ENCODE assay signal across 8 cellular contexts in genomic region chr19:18109731-18110671, GRCh38. TPM values are rescaled to one million over a fixed set of nuclear protein-coding genes. Genes with fewer than 3 reads are reported as not detected.
DNase-seq lines count a peak whose midpoint lies in the region; ATAC-seq lines count a peak whose summit lies in the region.

No MANE protein-coding gene starts in this region.

- H3K27me3 Mint-ChIP-seq in activated T-cell treated with anti-CD3 and anti-CD28 coated beads, Interleukin-2, amount 50 U/mL, for 72 hours (ENCODE audit: low read depth) = no peaks in the 10 kb centered on the region

- no peak overlapping the region for H3K27ac Mint-ChIP-seq in activated T-cell treated with anti-CD3 and anti-CD28 coated beads, Interleukin-2, amount 50 U/mL, for 72 hours

- peak overlapping the region; percentile 90 for H3K4me3 ChIP-seq in Karpas-422 (ENCODE audit: low read length)

- peak overlapping the region; percentile 81 for H2AFZ ChIP-seq in Karpas-422 (ENCODE audit: low read length)

- no peaks in the 10 kb centered on the region for H3K27me3 ChIP-seq in Karpas-422 (ENCODE audit: low read length)

- no peaks in the 10 kb centered on the region for H3K9me3 Mint-ChIP-seq in activated T-cell treated with anti-CD3 and anti-CD28 coated beads, Interleukin-2, amount 50 U/mL, for 72 hours

- H3K4me3 Mint-ChIP-seq in activated T-cell treated with anti-CD3 and anti-CD28 coated beads, Interleukin-2, amount 50 U/mL, for 72 hours = peak overlapping the region; percentile 73 to 77

- H3K9ac ChIP-seq in Karpas-422 (ENCODE audit: low read length) = peak overlapping the region; percentile 87

- peak; percentile 78 to 80 for ATAC-seq in activated T-cell treated with anti-CD3 and anti-CD28 coated beads, Interleukin-2, amount 50 U/mL, for 72 hours (replicated peaks in 1 of 2)
- ATAC-seq in HG03565 (IDR thresholded peaks at IDR 0.05; ENCODE audit: unreplicated experiment) (no peak), GM21515 (IDR thresholded peaks at IDR 0.05; ENCODE audit: unreplicated experiment) (no peak), GM18502 (IDR thresholded peaks at IDR 0.05; ENCODE audit: poor library complexity, unreplicated experiment) (no peak)

- H3K27ac ChIP-seq in Karpas-422 (ENCODE audit: low read length) = no peak overlapping the region

- peaks cover 19% of the 10 kb centered on the region for H3K4me1 Mint-ChIP-seq in activated T-cell treated with anti-CD3 and anti-CD28 coated beads, Interleukin-2, amount 50 U/mL, for 72 hours (ENCODE audit: low read depth)

- H3K79me2 ChIP-seq in Karpas-422 (ENCODE audit: low read length) = no peaks in the 10 kb centered on the region

- H3K4me1 ChIP-seq in Karpas-422 (ENCODE audit: low read length) = peaks cover 30% of the 10 kb centered on the region

- H3K9me2 ChIP-seq in Karpas-422 (replicated peaks; ENCODE audit: insufficient read depth, low read length) = no peaks in the 10 kb centered on the region

- H3K36me3 ChIP-seq in Karpas-422 (ENCODE audit: insufficient read depth, low read length) = no peaks in the 10 kb centered on the region

- DNase-seq in GM03348 (ENCODE audit: low spot score) (peak; percentile 84), Karpas-422 (peak; percentile 78), germinal center (ENCODE audit: low spot score) (peak; percentile 65), nucleus accumbens (lab: John Stamatoyannopoulos, UW) (peak in 33 of 56 donors; percentile 15 to 81 (median 43))
- peak; percentile 57 to 62 for DNase-seq in activated T-cell treated with anti-CD3 and anti-CD28 coated beads, Interleukin-2, amount 50 U/mL, for 72 hours

- H3K36me3 Mint-ChIP-seq in activated T-cell treated with anti-CD3 and anti-CD28 coated beads, Interleukin-2, amount 50 U/mL, for 72 hours (ENCODE audit: insufficient read depth in 2 of 2) = no peaks in the 10 kb centered on the region

- H3K4me2 ChIP-seq in Karpas-422 (ENCODE audit: low read depth, low read length, poor library complexity, severe bottlenecking) = peak overlapping the region; percentile 100

- no peaks in the 10 kb centered on the region for H3K9me3 ChIP-seq in Karpas-422 (ENCODE audit: low read length)

- H4K20me1 ChIP-seq in Karpas-422 (ENCODE audit: insufficient read depth, low read depth, low read length) = peaks cover 4% of the 10 kb centered on the region; the same call in 1 of the 2 replicates

RNA-seq across cellular contexts. Expression of gene MAST3, which starts 12.4 kb away (rescaled TPM):
- 7.7 and 17.9 TPM in 2 replicates for total RNA-seq in Karpas-422 (2014; rRNA removed; shearing (Covaris generic); ENCODE audit: low replicate concordance)
- total RNA-seq in activated T-cell treated with anti-CD3 and anti-CD28 coated beads, Interleukin-2, amount 50 U/mL, for 72 hours = 10 to 100 TPM; 22.4 to 23.2 TPM

RNA-seq across cellular contexts. Expression of gene IL12RB1, which starts 23.3 kb away (rescaled TPM):
- total RNA-seq in Karpas-422 (2014; rRNA removed; shearing (Covaris generic); ENCODE audit: low replicate concordance) = 6.1 and 9.6 TPM in 2 replicates
- total RNA-seq in activated T-cell treated with anti-CD3 and anti-CD28 coated beads, Interleukin-2, amount 50 U/mL, for 72 hours = 10 to 100 TPM; 13.4 to 20.4 TPM

RNA-seq across cellular contexts. Expression of gene PIK3R2, which starts 43.0 kb away (rescaled TPM):
- 5.1 and 5.7 TPM in 2 replicates for total RNA-seq in Karpas-422 (2014; rRNA removed; shearing (Covaris generic); ENCODE audit: low replicate concordance)
- 10 to 100 TPM; 13.3 to 15.4 TPM for total RNA-seq in activated T-cell treated with anti-CD3 and anti-CD28 coated beads, Interleukin-2, amount 50 U/mL, for 72 hours

Comparison
In these comparisons a context has a peak if more than half of its experiments do, and no peak if none do; other contexts are left out.
1. ATAC-seq: peak in activated T-cell treated with anti-CD3 and anti-CD28 coated beads, Interleukin-2, amount 50 U/mL, for 72 hours (2 of 2); none in HG03565 (single experiment), GM21515 (single experiment) and GM18502 (single experiment).
2. Peak in every context shown above with its lines, with median percentiles within 50 percentile points of each other: DNase-seq.